ENCODE assay signal across 23 cellular contexts in genomic region chr4:147198411-147199051, GRCh38.
DNase-seq lines count a peak whose midpoint lies in the region; ATAC-seq and TF ChIP-seq lines count a peak whose summit lies in the region.
"Had no signal": no experiment of that assay in that cellular context is flagged by ENCODE, and none has a peak within 500 bp of the region (broad histone marks: within the 10 kb centered on the region; RNA-seq: fewer than 3 reads in every experiment).

No MANE protein-coding gene starts in this region.

- H3K4me3 ChIP-seq in mammary epithelial cell (replicated peaks in 1 of 3; ENCODE audit: insufficient read depth in 1 of 3, low read depth in 2 of 3, low read length in 3 of 3) (no peak overlapping the region), heart right ventricle (no peak overlapping the region), foreskin fibroblast (ENCODE audit: low read depth in 1 of 2, low read length in 2 of 2) (no peak overlapping the region)
- H3K4me3 ChIP-seq: BLaER1, esophagus muscularis mucosa had no signal

- no peaks in the 10 kb centered on the region for H3K27me3 ChIP-seq in mammary epithelial cell (ENCODE audit: insufficient read depth, low read length)
- H3K27me3 ChIP-seq in heart right ventricle, result no peaks in the 10 kb centered on the region
- H3K27me3 ChIP-seq: BLaER1, esophagus muscularis mucosa had no signal

- in situ Hi-C loops in mammary epithelial cell (cut with MboI; ENCODE audit: low sequenced_read_pairs in 2 of 2), result no loop called here

- POLR2A ChIA-PET in MCF 10A (lab: Yijun Ruan, JAX), result interaction anchor here (0.6 kb wide), 1 partner anchor 1904 kb away, joined by 3 read pairs; no protein-coding TSS in a partner anchor

- DNase-seq in mammary epithelial cell (no peak), MCF 10A (ENCODE audit: unreplicated experiment) (no peak), chondrocyte (ENCODE audit: low spot score) (no peak), mesothelial cell of epicardium (ENCODE audit: low spot score in 2 of 2, unreplicated experiment in 2 of 2) (no peak), heart right ventricle (no peak), foreskin fibroblast (no peak), NCI-H1694 (lab: John Stamatoyannopoulos, UW) (no peak)
- no peak for DNase-seq in activated naive CD8-positive, alpha-beta T cell treated with anti-CD3 and anti-CD28 coated beads, Interleukin-2, amount 50 U/mL, for 24 hours
- DNase-seq: 8988T; activated CD4-positive, alpha-beta T cell treated with anti-CD3 and anti-CD28 coated beads, Interleukin-2, amount 50 U/mL, for 1 hour; activated CD8-positive, alpha-beta memory T cell treated with anti-CD3 and anti-CD28 coated beads, Interleukin-2, amount 50 U/mL, for 4 hours; HFFc6; left colon; midbrain; NCI-H187; NCI-H82; nephron progenitor cell; SHP77 treated with DMSO at 0.1 percent for 48 hours had no signal

- H3K4me1 Mint-ChIP-seq in MCF 10A (ENCODE audit: insufficient read depth, unreplicated experiment), result peaks cover 6% of the 10 kb centered on the region
- peaks cover 75% of the 10 kb centered on the region for H3K4me1 Mint-ChIP-seq in chondrocyte (ENCODE audit: low read depth)
- peaks cover 39% of the 10 kb centered on the region for H3K4me1 Mint-ChIP-seq in mesothelial cell of epicardium
- no peaks in the 10 kb centered on the region for H3K4me1 Mint-ChIP-seq in activated naive CD8-positive, alpha-beta T cell treated with anti-CD3 and anti-CD28 coated beads, Interleukin-2, amount 50 U/mL, for 24 hours
- H3K4me1 Mint-ChIP-seq: IgD-negative memory B cell, nephron progenitor cell had no signal

- H3K27ac ChIP-seq in mammary epithelial cell (ENCODE audit: insufficient read depth, low read depth, low read length), result no peak overlapping the region
- H3K27ac ChIP-seq in heart right ventricle, result no peak overlapping the region
- H3K27ac ChIP-seq: BLaER1, esophagus muscularis mucosa had no signal

- no peaks in the 10 kb centered on the region for H4K20me1 ChIP-seq in mammary epithelial cell (ENCODE audit: insufficient read depth, low read length)
- H4K20me1 ChIP-seq: BLaER1 had no signal

- BruUV-seq in mammary epithelial cell (replicated peaks; lab: Mats Ljungman, UMichigan) (no TSS peak), MCF 10A (replicated peaks; lab: Mats Ljungman, UMichigan) (no TSS peak)

- dilution Hi-C loops in mammary epithelial cell (cut with HindIII; ENCODE audit: low sequenced_read_pairs), result no loop called here

- no peaks in the 10 kb centered on the region for H3K36me3 ChIP-seq in mammary epithelial cell (ENCODE audit: insufficient read depth, low read length)
- H3K36me3 ChIP-seq in heart right ventricle, result no peaks in the 10 kb centered on the region
- H3K36me3 ChIP-seq: BLaER1, esophagus muscularis mucosa had no signal

- peak overlapping the region; percentile 40 for H2AFZ ChIP-seq in mammary epithelial cell (ENCODE audit: low read depth, low read length)

- TF ChIP-seq CTCF in mammary epithelial cell (conservative IDR thresholded peaks at IDR 0.05 in 1 of 2, IDR thresholded peaks at IDR 0.05 in 1 of 2; ENCODE audit: extremely low read depth in 1 of 2, insufficient read depth in 1 of 2, low read depth in 1 of 2, low read length in 2 of 2) (no peak), MCF 10A (IDR thresholded peaks at IDR 0.05; ENCODE audit: unreplicated experiment) (no peak), chondrocyte (IDR thresholded peaks at IDR 0.05) (no peak), mesothelial cell of epicardium (IDR thresholded peaks at IDR 0.05; ENCODE audit: unreplicated experiment) (no peak), heart right ventricle (IDR thresholded peaks at IDR 0.05) (no peak), foreskin fibroblast (IDR thresholded peaks at IDR 0.05; ENCODE audit: low read depth, low read length) (no peak)

- no peaks in the 10 kb centered on the region for H3K9me3 Mint-ChIP-seq in MCF 10A (ENCODE audit: unreplicated experiment)
- H3K9me3 Mint-ChIP-seq in chondrocyte (ENCODE audit: low read depth), result peaks cover 2% of the 10 kb centered on the region
- peaks cover 9% of the 10 kb centered on the region for H3K9me3 Mint-ChIP-seq in mesothelial cell of epicardium
- no peaks in the 10 kb centered on the region for H3K9me3 Mint-ChIP-seq in activated naive CD8-positive, alpha-beta T cell treated with anti-CD3 and anti-CD28 coated beads, Interleukin-2, amount 50 U/mL, for 24 hours
- H3K9me3 Mint-ChIP-seq: HFFc6; nephron progenitor cell; T-helper 1 cell treated with Interleukin-12 subunit alpha and Interleukin-12 subunit beta and Interleukin-4 antibody, amounts not matched to agents 30 μg/mL and 1 μg/mL, for 36 hours; type B pancreatic cell had no signal

- 32% methylated on average over 4 of the region's 4 CpGs for WGBS in mammary epithelial cell (ENCODE audit: low coverage, missing lambda C conversion rate)
- WGBS in heart right ventricle, 2 donors, result 52 to 61% methylated on average over 4 of the region's 4 CpGs

- H3K4me3 Mint-ChIP-seq in MCF 10A (ENCODE audit: unreplicated experiment) (no peak overlapping the region), chondrocyte (ENCODE audit: unreplicated experiment) (no peak overlapping the region), mesothelial cell of epicardium (no peak overlapping the region)
- H3K4me3 Mint-ChIP-seq in activated naive CD8-positive, alpha-beta T cell treated with anti-CD3 and anti-CD28 coated beads, Interleukin-2, amount 50 U/mL, for 24 hours, result no peak overlapping the region
- H3K4me3 Mint-ChIP-seq: HFFc6; IgD-negative memory B cell; nephron progenitor cell; T-helper 1 cell treated with Interleukin-12 subunit alpha and Interleukin-12 subunit beta and Interleukin-4 antibody, amounts not matched to agents 30 μg/mL and 1 μg/mL, for 36 hours; type B pancreatic cell had no signal

- H3K9ac ChIP-seq in mammary epithelial cell (ENCODE audit: insufficient read depth, low read length), result no peak overlapping the region
- H3K9ac ChIP-seq: BLaER1 had no signal

- H3K27ac Mint-ChIP-seq in MCF 10A (ENCODE audit: low read depth, unreplicated experiment), result no peak overlapping the region
- H3K27ac Mint-ChIP-seq in chondrocyte (ENCODE audit: unreplicated experiment), result peak overlapping the region; percentile 87
- H3K27ac Mint-ChIP-seq in mesothelial cell of epicardium, result peak overlapping the region; percentile 68
- no peak overlapping the region for H3K27ac Mint-ChIP-seq in activated naive CD8-positive, alpha-beta T cell treated with anti-CD3 and anti-CD28 coated beads, Interleukin-2, amount 50 U/mL, for 24 hours
- H3K27ac Mint-ChIP-seq: HFFc6; IgD-negative memory B cell; nephron progenitor cell; T-helper 1 cell treated with Interleukin-12 subunit alpha and Interleukin-12 subunit beta and Interleukin-4 antibody, amounts not matched to agents 30 μg/mL and 1 μg/mL, for 36 hours; type B pancreatic cell had no signal

- intact Hi-C loops in mammary epithelial cell (cut with micrococcal nuclease), result no loop called here
- intact Hi-C loops in MCF 10A (cut with micrococcal nuclease), result no loop called here
- intact Hi-C loops in heart right ventricle (cut with DNase I), result no loop called here

- no peaks in the 10 kb centered on the region for H3K9me3 ChIP-seq in mammary epithelial cell (replicated peaks; ENCODE audit: insufficient read depth, low read length)
- no peaks in the 10 kb centered on the region for H3K9me3 ChIP-seq in heart right ventricle
- H3K9me3 ChIP-seq: BLaER1, esophagus muscularis mucosa had no signal

- no peaks in the 10 kb centered on the region for H3K79me2 ChIP-seq in mammary epithelial cell (ENCODE audit: insufficient read depth, low read length)

- no peak for ATAC-seq in heart right ventricle
- no peak for ATAC-seq in activated naive CD8-positive, alpha-beta T cell treated with anti-CD3 and anti-CD28 coated beads, Interleukin-2, amount 50 U/mL, for 24 hours
- ATAC-seq: left colon had no signal

- no peaks in the 10 kb centered on the region for H3K36me3 Mint-ChIP-seq in MCF 10A (ENCODE audit: insufficient read depth, unreplicated experiment)
- H3K36me3 Mint-ChIP-seq in chondrocyte (ENCODE audit: low read depth), result no peaks in the 10 kb centered on the region
- H3K36me3 Mint-ChIP-seq in mesothelial cell of epicardium, result peaks cover 2% of the 10 kb centered on the region
- H3K36me3 Mint-ChIP-seq in activated naive CD8-positive, alpha-beta T cell treated with anti-CD3 and anti-CD28 coated beads, Interleukin-2, amount 50 U/mL, for 24 hours (ENCODE audit: low read depth), result no peaks in the 10 kb centered on the region
- H3K36me3 Mint-ChIP-seq: IgD-negative memory B cell, type B pancreatic cell had no signal

- H3K4me1 ChIP-seq in mammary epithelial cell (ENCODE audit: insufficient read depth, low read length) (no peaks in the 10 kb centered on the region), heart right ventricle (peaks cover 0 to 16% (median 7%) of the 10 kb centered on the region in 9 donors)
- H3K4me1 ChIP-seq: BLaER1 had no signal

- CTCF ChIA-PET in mammary epithelial cell (lab: Charles Lee; ENCODE audit: low non-redundant PET), result no interaction called here
- CTCF ChIA-PET in MCF 10A (lab: Yijun Ruan, JAX), result interaction anchor here (1.0 kb wide), 1 partner anchor 392 kb away, joined by 4 read pairs; no protein-coding TSS in a partner anchor

- no peaks in the 10 kb centered on the region for H3K27me3 Mint-ChIP-seq in MCF 10A (ENCODE audit: insufficient read depth, unreplicated experiment)
- H3K27me3 Mint-ChIP-seq in chondrocyte (ENCODE audit: low read depth), result no peaks in the 10 kb centered on the region
- H3K27me3 Mint-ChIP-seq in mesothelial cell of epicardium (ENCODE audit: low read depth), result no peaks in the 10 kb centered on the region
- peaks cover 1% of the 10 kb centered on the region for H3K27me3 Mint-ChIP-seq in activated naive CD8-positive, alpha-beta T cell treated with anti-CD3 and anti-CD28 coated beads, Interleukin-2, amount 50 U/mL, for 24 hours
- H3K27me3 Mint-ChIP-seq: IgD-negative memory B cell, type B pancreatic cell had no signal

- no peak overlapping the region for H3K4me2 ChIP-seq in mammary epithelial cell (ENCODE audit: insufficient read depth, low read depth, low read length)
- H3K4me2 ChIP-seq: BLaER1 had no signal

Comparison
In these comparisons a context has a peak if more than half of its experiments do, and no peak if none do; other contexts are left out.
1. H3K27ac Mint-ChIP-seq: peak in chondrocyte (single experiment) and mesothelial cell of epicardium (single experiment); none in MCF 10A (single experiment) and activated naive CD8-positive, alpha-beta T cell treated with anti-CD3 and anti-CD28 coated beads, Interleukin-2, amount 50 U/mL, for 24 hours (single experiment).